Comparison of ENCODE assay signal across 8 cellular contexts in the genomic region with DNA sequence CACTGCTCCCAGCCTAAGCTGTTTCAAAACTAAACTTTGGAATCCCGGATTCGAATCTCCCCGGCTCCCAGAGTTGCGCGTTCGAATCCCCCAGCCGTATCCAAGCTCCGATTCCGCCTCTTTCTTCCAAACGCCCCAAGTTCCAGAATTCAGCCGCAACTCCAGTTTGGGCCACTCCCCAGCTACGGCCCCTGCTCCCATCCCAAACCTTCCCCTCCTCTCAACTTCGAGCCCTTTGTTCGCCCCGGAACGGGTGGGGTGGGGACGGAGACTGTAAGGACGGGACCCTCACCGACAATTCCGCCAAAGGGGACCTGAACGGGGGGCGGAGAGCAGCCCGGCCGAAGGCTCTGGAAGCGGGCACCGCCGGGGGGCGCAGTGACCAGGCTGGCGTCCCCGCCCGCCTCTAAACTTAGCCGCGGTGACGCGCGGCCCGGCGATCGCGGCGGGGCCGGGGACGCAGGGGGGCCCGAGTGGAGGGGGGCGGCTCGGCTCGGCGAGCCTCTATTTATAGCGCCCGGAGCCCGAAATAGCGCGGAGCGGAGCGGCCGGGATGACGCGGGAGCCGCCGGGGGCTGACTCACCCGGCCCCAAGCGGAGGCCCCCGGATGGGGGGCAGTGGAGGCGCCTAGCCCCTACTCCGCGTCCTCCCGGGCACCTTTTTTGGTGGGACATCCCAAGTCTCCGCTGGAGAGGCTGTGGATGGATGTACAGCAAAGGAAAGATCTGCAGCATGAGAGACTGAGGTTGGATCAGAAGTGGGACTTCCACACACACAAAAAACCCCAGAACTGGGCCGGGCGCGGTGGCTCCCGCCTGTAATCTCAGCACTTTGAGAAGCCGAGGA. TPM values are rescaled to one million over a fixed set of nuclear protein-coding genes. Genes with fewer than 3 reads are reported as not detected.
DNase-seq lines count a peak whose midpoint lies in the region; ATAC-seq and TF ChIP-seq lines count a peak whose summit lies in the region.

No MANE protein-coding gene starts in this region.

- DNase-seq in GM12865 (ENCODE audit: low read depth): no peak
- peak; percentile 44 for DNase-seq in NCI-H69 (lab: John Stamatoyannopoulos, UW)
- peak; percentile 52 for DNase-seq in lower lobe of right lung
- no peak for DNase-seq in type B pancreatic cell (ENCODE audit: extremely low spot score, unreplicated experiment)
- no peak for DNase-seq in kidney glomerular epithelial cell (lab: John Stamatoyannopoulos, UW)
- DNase-seq in inferior parietal cortex (ENCODE audit: extremely low spot score): no peak

- peaks cover 35% of the 10 kb centered on the region for H3K4me1 ChIP-seq in lower lobe of right lung

- peak overlapping the region; percentile 8 for H3K27ac Mint-ChIP-seq in dendritic cell treated with granulocyte-macrophage colony-stimulating factor and Interleukin-4, amounts not matched to agents 40 ng/mL and 50 ng/mL, for 4 days
- no peak overlapping the region for H3K27ac Mint-ChIP-seq in type B pancreatic cell

- H3K36me3 ChIP-seq in lower lobe of right lung: no peaks in the 10 kb centered on the region

- H3K4me3 Mint-ChIP-seq in dendritic cell treated with granulocyte-macrophage colony-stimulating factor and Interleukin-4, amounts not matched to agents 40 ng/mL and 50 ng/mL, for 4 days: peak overlapping the region; percentile 70
- H3K4me3 Mint-ChIP-seq in type B pancreatic cell: peak overlapping the region; percentile 86

- H3K9me3 ChIP-seq in lower lobe of right lung: no peaks in the 10 kb centered on the region

- H3K4me1 Mint-ChIP-seq in dendritic cell treated with granulocyte-macrophage colony-stimulating factor and Interleukin-4, amounts not matched to agents 40 ng/mL and 50 ng/mL, for 4 days (ENCODE audit: low read depth): peaks cover 36% of the 10 kb centered on the region
- H3K4me1 Mint-ChIP-seq in type B pancreatic cell (ENCODE audit: unreplicated experiment): peaks cover 12% of the 10 kb centered on the region

- no peaks in the 10 kb centered on the region for H3K9me3 Mint-ChIP-seq in dendritic cell treated with granulocyte-macrophage colony-stimulating factor and Interleukin-4, amounts not matched to agents 40 ng/mL and 50 ng/mL, for 4 days
- H3K9me3 Mint-ChIP-seq in type B pancreatic cell: no peaks in the 10 kb centered on the region

- no peaks in the 10 kb centered on the region for H3K27me3 ChIP-seq in lower lobe of right lung (ENCODE audit: low read depth)

- H3K27me3 Mint-ChIP-seq in dendritic cell treated with granulocyte-macrophage colony-stimulating factor and Interleukin-4, amounts not matched to agents 40 ng/mL and 50 ng/mL, for 4 days: peaks cover 13% of the 10 kb centered on the region
- H3K27me3 Mint-ChIP-seq in type B pancreatic cell: peaks cover 11% of the 10 kb centered on the region

- H3K4me3 ChIP-seq in GM12865 (ENCODE audit: low read depth, low read length) (peak overlapping the region; percentile 45), lower lobe of right lung (peak overlapping the region; percentile 56)

- intact Hi-C loops in dendritic cell treated with granulocyte-macrophage colony-stimulating factor and Interleukin-4, amounts not matched to agents 40 ng/mL and 50 ng/mL, for 4 days (cut with micrococcal nuclease): no loop called here
- intact Hi-C loops in lower lobe of right lung (cut with DNase I): no loop called here

- peaks cover 3% of the 10 kb centered on the region for H3K36me3 Mint-ChIP-seq in dendritic cell treated with granulocyte-macrophage colony-stimulating factor and Interleukin-4, amounts not matched to agents 40 ng/mL and 50 ng/mL, for 4 days (ENCODE audit: low read depth)
- no peaks in the 10 kb centered on the region for H3K36me3 Mint-ChIP-seq in type B pancreatic cell

- ATAC-seq in lower lobe of right lung (peak; percentile 32 to 56), HG03571 (IDR thresholded peaks at IDR 0.05; ENCODE audit: unreplicated experiment) (no peak)

- peak overlapping the region; percentile 59 for H3K27ac ChIP-seq in lower lobe of right lung

- TF ChIP-seq CTCF in GM12865 (IDR thresholded peaks at IDR 0.05; ENCODE audit: insufficient read depth, low read depth, low read length, missing control alignments): peak; percentile 40
- TF ChIP-seq CTCF in lower lobe of right lung (IDR thresholded peaks at IDR 0.05): peak; percentile 44
- peak; percentile 61 for TF ChIP-seq CTCF in type B pancreatic cell (conservative IDR thresholded peaks at IDR 0.05)

RNA-seq across cellular contexts. Expression of a gene that starts 4.9 kb away (rescaled TPM):
- total RNA-seq in lower lobe of right lung (41.6 TPM), type B pancreatic cell (ENCODE audit: low replicate concordance) (57.3 and 71.8 TPM in 2 replicates)

RNA-seq across cellular contexts. Expression of a gene that starts 22.2 kb away (rescaled TPM):
- total RNA-seq in lower lobe of right lung (4.5 TPM), type B pancreatic cell (ENCODE audit: low replicate concordance) (7.2 and 9.5 TPM in 2 replicates)

RNA-seq across cellular contexts. Expression of a gene that starts 23.7 kb away (rescaled TPM):
- 43.8 TPM for total RNA-seq in lower lobe of right lung
- 38.6 and 110 TPM in 2 replicates for total RNA-seq in type B pancreatic cell (ENCODE audit: low replicate concordance)

RNA-seq across cellular contexts. Expression of a gene that starts 39.2 kb away (rescaled TPM):
- 18.0 TPM for total RNA-seq in lower lobe of right lung
- total RNA-seq in type B pancreatic cell (ENCODE audit: low replicate concordance): 28.4 and 178 TPM in 2 replicates

RNA-seq across cellular contexts. Expression of a gene that starts 58.2 kb away (rescaled TPM):
- total RNA-seq in lower lobe of right lung: 14.0 TPM
- total RNA-seq in type B pancreatic cell (ENCODE audit: low replicate concordance): 26.9 and 55.8 TPM in 2 replicates

Comparison
In these comparisons a context has a peak if more than half of its experiments do, and no peak if none do; other contexts are left out.
1. DNase-seq: peak in NCI-H69 (single experiment) and lower lobe of right lung (single experiment); none in GM12865 (single experiment), type B pancreatic cell (single experiment), kidney glomerular epithelial cell (single experiment) and inferior parietal cortex (single experiment).
2. Peak in every context shown above with its lines, with median percentiles within 50 percentile points of each other: CTCF ChIP-seq.